17 cellular contexts compared by ENCODE assay signal in the genomic region with DNA sequence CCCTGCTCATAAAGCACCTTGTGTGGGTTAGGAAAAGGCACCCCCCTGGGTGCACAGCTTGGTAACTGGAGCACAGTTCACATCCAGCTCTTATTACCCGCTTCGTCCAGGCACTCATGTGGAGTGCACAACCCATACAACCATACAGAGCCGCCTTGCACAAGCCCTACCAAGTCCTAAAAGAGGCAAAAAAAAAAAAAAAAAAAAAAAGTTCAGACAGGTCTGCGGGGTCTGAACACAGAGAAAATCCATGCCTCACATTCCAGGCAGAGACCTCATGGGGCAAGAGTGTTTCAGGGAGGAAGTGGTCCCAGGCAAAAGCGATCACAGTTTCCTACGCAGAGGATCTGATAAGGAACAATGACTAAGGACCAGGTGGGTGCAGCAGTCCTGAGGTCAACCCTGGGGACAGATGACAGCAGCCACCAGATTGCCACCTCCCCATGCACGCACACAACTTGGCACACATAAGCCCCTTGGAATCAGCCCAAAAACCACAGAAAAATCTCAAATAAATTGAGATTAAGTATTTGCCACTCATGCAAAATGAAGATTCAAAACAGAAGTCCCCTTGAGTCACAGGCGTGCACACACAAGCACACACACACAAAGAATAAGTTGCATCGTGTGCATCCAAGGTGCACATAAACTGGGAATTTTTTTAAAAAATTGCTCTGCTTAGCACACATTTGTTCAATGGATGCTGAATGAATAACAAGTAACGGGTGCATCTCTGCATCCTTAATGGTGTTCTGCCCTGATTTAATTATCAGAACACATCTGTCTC. TPM values are rescaled to one million over a fixed set of nuclear protein-coding genes. Genes with fewer than 3 reads are reported as not detected.
DNase-seq lines count a peak whose midpoint lies in the region; ATAC-seq, FAIRE-seq and TF ChIP-seq lines count a peak whose summit lies in the region.
"Had no signal": no experiment of that assay in that cellular context is flagged by ENCODE, and none has a peak within 500 bp of the region (broad histone marks: within the 10 kb centered on the region; RNA-seq: fewer than 3 reads in every experiment).

No MANE protein-coding gene starts in this region.

- H3K9ac ChIP-seq in HepG2 (ENCODE audit: insufficient read depth, low read depth, low read length): no peak overlapping the region
- H3K9ac ChIP-seq: GM23248 had no signal

- no peak for FAIRE-seq in HepG2 (lab: Jason Lieb, UNC)
- FAIRE-seq: islet of Langerhans had no signal

- no peak for TF ChIP-seq RAD21 in HepG2 (CRISPR knock-in tag; IDR thresholded peaks at IDR 0.05)

- H3K4me1 ChIP-seq in HepG2 (ENCODE audit: insufficient read depth, low read length): no peaks in the 10 kb centered on the region
- H3K4me1 ChIP-seq: testis had no signal

- POLR2A ChIA-PET in HepG2 (lab: Yijun Ruan, JAX): no interaction called here

- in situ Hi-C loops in HepG2 (cut with HindIII; ENCODE audit: extremely low pct_ligation_motif_present, low pct_unique_long_range_greater_than_20kb): no loop called here

- no peaks in the 10 kb centered on the region for H3K79me2 ChIP-seq in HepG2 (ENCODE audit: insufficient read depth, low read length)

- H3K4me1 Mint-ChIP-seq in T-helper 2 cell treated with Interferon-gamma antibody and Interleukin-4, amounts not matched to agents 5 μg/mL and 100 μg/mL, for 36 hours (ENCODE audit: low read depth): peaks cover 8% of the 10 kb centered on the region
- H3K4me1 Mint-ChIP-seq: activated B cell treated with CpG ODN at 0.5 μM for 24 hours had no signal

- no peaks in the 10 kb centered on the region for H3K36me3 Mint-ChIP-seq in T-helper 2 cell treated with Interferon-gamma antibody and Interleukin-4, amounts not matched to agents 5 μg/mL and 100 μg/mL, for 36 hours (ENCODE audit: low read depth)

- no peak for TF ChIP-seq EP300 in HepG2 (IDR thresholded peaks at IDR 0.05; ENCODE audit: low read depth in 2 of 2, low read length in 2 of 2)
- no peak for TF ChIP-seq EP300 in HepG2 (CRISPR knock-in tag; IDR thresholded peaks at IDR 0.05; ENCODE audit: borderline replicate concordance)

- BruUV-seq in HepG2 (replicated peaks; lab: Mats Ljungman, UMichigan): no TSS peak

- no peak overlapping the region for H2AFZ ChIP-seq in HepG2 (ENCODE audit: low read length)
- H2AFZ ChIP-seq: GM23248 had no signal

- H3K27me3 ChIP-seq in HepG2 (ENCODE audit: control insufficient read depth in 1 of 2, insufficient read depth in 2 of 2, low read length in 2 of 2): peaks cover 0 to 12% of the 10 kb centered on the region in 2 experiments; a peak in 1 of 5 replicates
- H3K27me3 ChIP-seq: testis had no signal

- whole genome bisulfite sequencing in HepG2 (ENCODE audit: low lambda C conversion rate): 23% methylated on average over 10 of the region's 10 CpGs

- no peak for TF ChIP-seq CTCF in HepG2 (CRISPR knock-in tag; IDR thresholded peaks at IDR 0.05)

- H3K4me3 Mint-ChIP-seq in T-helper 2 cell treated with Interferon-gamma antibody and Interleukin-4, amounts not matched to agents 5 μg/mL and 100 μg/mL, for 36 hours: no peak overlapping the region
- H3K4me3 Mint-ChIP-seq: activated B cell treated with CpG ODN at 0.5 μM for 24 hours, nephron had no signal

- no peaks in the 10 kb centered on the region for H4K20me1 ChIP-seq in HepG2 (ENCODE audit: insufficient read depth, low read length)

- DNase-seq in SIG-M5 treated with dmso at 0.1 percent for 504 hours (lab: John Stamatoyannopoulos, UW; ENCODE audit: unreplicated experiment) (peak; percentile 5), SIG-M5 (lab: John Stamatoyannopoulos, UW) (no peak), GF-D8 (lab: John Stamatoyannopoulos, UW) (peak; percentile 44), HepG2 (ENCODE audit: low spot score) (no peak), NCI-H1048 (lab: John Stamatoyannopoulos, UW) (no peak)
- peak; percentile 73 for DNase-seq in T-helper 2 cell treated with Interferon-gamma antibody and Interleukin-4, amounts not matched to agents 5 μg/mL and 100 μg/mL, for 36 hours (ENCODE audit: low spot score)
- DNase-seq: ACHN, activated B cell treated with CpG ODN at 0.5 μM for 24 hours, GM23248, NCI-H146, testis had no signal

- H3K27me3 Mint-ChIP-seq in T-helper 2 cell treated with Interferon-gamma antibody and Interleukin-4, amounts not matched to agents 5 μg/mL and 100 μg/mL, for 36 hours (ENCODE audit: low read depth): peaks cover 5% of the 10 kb centered on the region

- H3K9me3 Mint-ChIP-seq in T-helper 2 cell treated with Interferon-gamma antibody and Interleukin-4, amounts not matched to agents 5 μg/mL and 100 μg/mL, for 36 hours: no peaks in the 10 kb centered on the region
- H3K9me3 Mint-ChIP-seq: activated B cell treated with CpG ODN at 0.5 μM for 24 hours, nephron had no signal

- no peak for TF ChIP-seq POLR2A in HepG2 (IDR thresholded peaks at IDR 0.05; ENCODE audit: insufficient read depth in 1 of 2, low read depth in 2 of 2, low read length in 2 of 2)

- no peak overlapping the region for H3K27ac Mint-ChIP-seq in T-helper 2 cell treated with Interferon-gamma antibody and Interleukin-4, amounts not matched to agents 5 μg/mL and 100 μg/mL, for 36 hours
- H3K27ac Mint-ChIP-seq: activated B cell treated with CpG ODN at 0.5 μM for 24 hours had no signal

- no peak overlapping the region for H3K27ac ChIP-seq in HepG2 (ENCODE audit: extremely low read length, insufficient read depth, low read length)
- H3K27ac ChIP-seq: epithelial cell of prostate, GM23248, RWPE1, testis had no signal

- no peaks in the 10 kb centered on the region for H3K36me3 ChIP-seq in HepG2 (replicated peaks in 1 of 2; ENCODE audit: control insufficient read depth in 1 of 2, insufficient read depth in 2 of 2, low read length in 2 of 2)

- intact Hi-C loops in HepG2 (cut with micrococcal nuclease; ENCODE audit: unreplicated experiment): no loop called here

- H3K4me3 ChIP-seq in HepG2 (replicated peaks in 1 of 3; ENCODE audit: insufficient read depth in 1 of 3, low read depth in 2 of 3, low read length in 3 of 3): no peak overlapping the region
- H3K4me3 ChIP-seq: GM23248, testis had no signal

- CTCF ChIA-PET in HepG2 (lab: Yijun Ruan, JAX; ENCODE audit: low intra/inter-chr PET ratio, low total read pairs): no interaction called here

- H3K4me2 ChIP-seq in HepG2 (ENCODE audit: low read depth, low read length): no peak overlapping the region

- H3K9me3 ChIP-seq in HepG2 (ENCODE audit: low read length): no peaks in the 10 kb centered on the region
- H3K9me3 ChIP-seq: testis had no signal

- peak; percentile 33; the same call in 1 of the 3 replicates for ATAC-seq in HepG2
- ATAC-seq in GM18498 (IDR thresholded peaks at IDR 0.05; ENCODE audit: unreplicated experiment): no peak
- ATAC-seq in HG03097 (IDR thresholded peaks at IDR 0.05; ENCODE audit: low FRiP score, unreplicated experiment): no peak

TF ChIP-seq in HepG2, 621 proteins besides CTCF, POLR2A, EP300 and RAD21 (continues in another document):
- TF ChIP-seq DNMT1 (CRISPR knock-in tag; IDR thresholded peaks at IDR 0.05) (no peak), MBNL3 (CRISPR knock-in tag; conservative IDR thresholded peaks at IDR 0.05) (no peak)

RNA-seq across cellular contexts. Expression of gene MB, which starts 12.3 kb away (rescaled TPM):
- total RNA-seq in HepG2 (2016; rRNA removed; fragmentation: Illumina TruSeq; extraction: Trizol): not detected in 2 replicates
- total RNA-seq in HepG2 (2016; cell fraction: cytosol; rRNA removed; fragmentation: Illumina TruSeq; extraction: Trizol; ENCODE audit: low read depth): not detected in 2 replicates
- total RNA-seq in HepG2 (2016; cell fraction: insoluble cytoplasmic fraction; rRNA removed; fragmentation: Illumina TruSeq; extraction: Trizol): not detected in 2 replicates
- not detected in 2 replicates for total RNA-seq in HepG2 (2016; cell fraction: membrane; rRNA removed; fragmentation: Illumina TruSeq; extraction: Trizol)
- total RNA-seq in HepG2 (2016; cell fraction: nucleus; rRNA removed; fragmentation: Illumina TruSeq; extraction: Trizol): not detected in 2 replicates
- 0.07 TPM in 2 replicates for polyA plus RNA-seq in HepG2 (2011; rRNA removed)
- 0.09 and 0.13 TPM in 2 replicates for polyA plus RNA-seq in HepG2 (2011; cell fraction: cytosol; rRNA removed)
- not detected in 2 replicates for polyA plus RNA-seq in HepG2 (2011; cell fraction: nucleus; rRNA removed)
- polyA plus RNA-seq in HepG2 (2012): not detected in 2 replicates
- not detected in 2 replicates for polyA plus RNA-seq in HepG2 (2016; cell fraction: cytosol; fragmentation: Illumina TruSeq; extraction: Trizol; ENCODE audit: low read depth)
- not detected in 2 replicates for polyA plus RNA-seq in HepG2 (2016; cell fraction: insoluble cytoplasmic fraction; fragmentation: Illumina TruSeq; extraction: Trizol; ENCODE audit: low read depth)
- polyA plus RNA-seq in HepG2 (2016; cell fraction: membrane; fragmentation: Illumina TruSeq; extraction: Trizol; ENCODE audit: low read depth): not detected in 2 replicates
- not detected in 2 replicates for polyA plus RNA-seq in HepG2 (2016; cell fraction: nucleus; fragmentation: Illumina TruSeq; extraction: Trizol; ENCODE audit: insufficient read depth, low read depth)
- polyA minus RNA-seq in HepG2 (2011; rRNA and poly(A)+ RNA removed; ENCODE audit: low replicate concordance): 4.6 TPM in 1 of 2 replicates, not detected in the other
- not detected in 2 replicates for polyA minus RNA-seq in HepG2 (2011; cell fraction: cytosol; rRNA and poly(A)+ RNA removed)
- not detected in 2 replicates for polyA minus RNA-seq in HepG2 (2011; cell fraction: nucleus; rRNA and poly(A)+ RNA removed)
- total RNA-seq: activated B cell treated with CpG ODN at 0.5 μM for 24 hours, GM23248 had no signal
- polyA plus RNA-seq: GM23248 had no signal

RNA-seq across cellular contexts. Expression of gene APOL6, which starts 43.4 kb away (rescaled TPM):
- total RNA-seq in HepG2 (2016; rRNA removed; fragmentation: Illumina TruSeq; extraction: Trizol): 6.3 and 7.5 TPM in 2 replicates
- 0.61 and 0.62 TPM in 2 replicates for total RNA-seq in HepG2 (2016; cell fraction: cytosol; rRNA removed; fragmentation: Illumina TruSeq; extraction: Trizol; ENCODE audit: low read depth)
- total RNA-seq in HepG2 (2016; cell fraction: insoluble cytoplasmic fraction; rRNA removed; fragmentation: Illumina TruSeq; extraction: Trizol): 6.6 and 6.9 TPM in 2 replicates
- total RNA-seq in HepG2 (2016; cell fraction: membrane; rRNA removed; fragmentation: Illumina TruSeq; extraction: Trizol): 2.7 and 3.1 TPM in 2 replicates
- total RNA-seq in HepG2 (2016; cell fraction: nucleus; rRNA removed; fragmentation: Illumina TruSeq; extraction: Trizol): 6.9 and 7.7 TPM in 2 replicates
- polyA plus RNA-seq in HepG2 (2011; rRNA removed): 5.2 and 6.5 TPM in 2 replicates
- 2.7 and 4.9 TPM in 2 replicates for polyA plus RNA-seq in HepG2 (2011; cell fraction: cytosol; rRNA removed)
- polyA plus RNA-seq in HepG2 (2011; cell fraction: nucleus; rRNA removed): 2.8 and 4.1 TPM in 2 replicates
- polyA plus RNA-seq in HepG2 (2012): 4.1 and 7.0 TPM in 2 replicates
- polyA plus RNA-seq in HepG2 (2016; cell fraction: cytosol; fragmentation: Illumina TruSeq; extraction: Trizol; ENCODE audit: low read depth): 0.27 and 0.32 TPM in 2 replicates
- polyA plus RNA-seq in HepG2 (2016; cell fraction: insoluble cytoplasmic fraction; fragmentation: Illumina TruSeq; extraction: Trizol; ENCODE audit: low read depth): 3.0 and 3.1 TPM in 2 replicates
- polyA plus RNA-seq in HepG2 (2016; cell fraction: membrane; fragmentation: Illumina TruSeq; extraction: Trizol; ENCODE audit: low read depth): 0.72 and 0.91 TPM in 2 replicates
- polyA plus RNA-seq in HepG2 (2016; cell fraction: nucleus; fragmentation: Illumina TruSeq; extraction: Trizol; ENCODE audit: insufficient read depth, low read depth): 6.5 and 6.8 TPM in 2 replicates
- polyA minus RNA-seq in HepG2 (2011; rRNA and poly(A)+ RNA removed; ENCODE audit: low replicate concordance): 8.0 and 11.5 TPM in 2 replicates
- 13.2 and 18.0 TPM in 2 replicates for polyA minus RNA-seq in HepG2 (2011; cell fraction: cytosol; rRNA and poly(A)+ RNA removed)
- 10.8 and 21.6 TPM in 2 replicates for polyA minus RNA-seq in HepG2 (2011; cell fraction: nucleus; rRNA and poly(A)+ RNA removed)

Comparison
In these comparisons a context has a peak if more than half of its experiments do, and no peak if none do; other contexts are left out.
1. DNase-seq: peak in SIG-M5 treated with dmso at 0.1 percent for 504 hours (single experiment), GF-D8 (single experiment) and T-helper 2 cell treated with Interferon-gamma antibody and Interleukin-4, amounts not matched to agents 5 μg/mL and 100 μg/mL, for 36 hours (single experiment); none in SIG-M5 (single experiment), HepG2 (single experiment) and NCI-H1048 (single experiment).